10 cellular contexts compared by ENCODE assay signal in the genomic region with DNA sequence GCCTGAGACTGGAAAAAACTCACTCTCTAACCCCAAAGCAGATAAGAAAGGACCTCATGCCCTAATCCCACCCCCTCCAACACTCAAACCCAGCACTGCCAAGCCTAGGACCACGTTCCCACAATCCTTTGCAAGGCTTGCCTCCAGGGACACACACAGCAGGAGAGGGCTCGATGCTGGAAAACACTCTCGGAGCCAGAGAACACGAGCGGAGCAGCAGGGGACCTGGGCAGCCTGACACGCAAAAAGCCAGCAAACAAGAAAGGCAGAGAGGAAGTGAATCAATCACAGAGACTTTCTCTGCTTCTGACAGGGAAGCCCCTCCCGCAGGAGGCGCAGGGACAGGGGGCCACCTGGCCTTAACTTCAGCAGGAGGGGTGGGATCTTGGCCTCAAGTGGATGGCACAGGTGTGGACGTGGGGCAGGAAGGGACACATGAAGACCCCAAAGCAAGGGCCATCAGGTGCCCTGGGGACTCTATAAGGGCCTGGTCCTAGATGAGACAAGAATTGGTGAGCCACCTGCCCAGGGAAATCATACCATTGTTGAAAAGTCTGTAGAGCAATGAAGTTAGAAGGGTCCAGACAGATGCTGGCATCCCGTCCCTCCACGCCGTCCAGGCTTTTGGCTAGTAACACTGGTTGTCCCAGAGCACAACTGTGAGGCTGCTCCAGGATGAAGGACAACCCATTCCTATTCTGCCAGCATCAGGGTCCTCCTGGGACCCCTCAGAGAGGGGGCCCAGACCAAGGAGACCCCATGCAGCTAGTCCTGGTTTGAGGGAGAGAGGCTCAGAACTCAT. TPM values are rescaled to one million over a fixed set of nuclear protein-coding genes. Genes with fewer than 3 reads are reported as not detected.
DNase-seq lines count a peak whose midpoint lies in the region; ATAC-seq and TF ChIP-seq lines count a peak whose summit lies in the region.
"Had no signal": no experiment of that assay in that cellular context is flagged by ENCODE, and none has a peak within 500 bp of the region (broad histone marks: within the 10 kb centered on the region; RNA-seq: fewer than 3 reads in every experiment).

No MANE protein-coding gene starts in this region.

- ATAC-seq in stimulated activated memory B cell treated with anti-CD40 and anti-IgM and Interleukin-4, amounts not matched to agents 10 μg/mL and 1 μg/mL and 100 μg/mL, for 72 hours = no peak
- no peak for ATAC-seq in effector memory CD8-positive, alpha-beta T cell (replicated peaks)

- intact Hi-C loops in activated CD4-positive, alpha-beta T cell treated with anti-CD3 and anti-CD28 coated beads, Interleukin-2, amount 10 ng/mL, durations not matched to agents 24 days and 14 days (cut with micrococcal nuclease) = no loop called here
- intact Hi-C loops in left ventricle myocardium inferior (cut with micrococcal nuclease) = no loop called here

- H3K4me1 Mint-ChIP-seq in activated CD4-positive, alpha-beta T cell treated with anti-CD3 and anti-CD28 coated beads, Interleukin-2, amount 10 ng/mL, durations not matched to agents 24 days and 14 days = peaks cover 15% of the 10 kb centered on the region
- H3K4me1 Mint-ChIP-seq in stimulated activated memory B cell treated with anti-CD40 and anti-IgM and Interleukin-4, amounts not matched to agents 10 μg/mL and 1 μg/mL and 100 μg/mL, for 72 hours = peaks cover 39% of the 10 kb centered on the region
- peaks cover 7 to 8% of the 10 kb centered on the region in 2 donors for H3K4me1 Mint-ChIP-seq in effector memory CD8-positive, alpha-beta T cell (ENCODE audit: low read depth in 2 of 2)

- H3K4me3 Mint-ChIP-seq in activated CD4-positive, alpha-beta T cell treated with anti-CD3 and anti-CD28 coated beads, Interleukin-2, amount 10 ng/mL, durations not matched to agents 24 days and 14 days = peak overlapping the region; percentile 57
- H3K4me3 Mint-ChIP-seq in stimulated activated memory B cell treated with anti-CD40 and anti-IgM and Interleukin-4, amounts not matched to agents 10 μg/mL and 1 μg/mL and 100 μg/mL, for 72 hours = peak overlapping the region; percentile 60
- no peak overlapping the region for H3K4me3 Mint-ChIP-seq in effector memory CD8-positive, alpha-beta T cell

- H3K27me3 Mint-ChIP-seq in activated CD4-positive, alpha-beta T cell treated with anti-CD3 and anti-CD28 coated beads, Interleukin-2, amount 10 ng/mL, durations not matched to agents 24 days and 14 days = peaks cover 40% of the 10 kb centered on the region
- no peaks in the 10 kb centered on the region for H3K27me3 Mint-ChIP-seq in stimulated activated memory B cell treated with anti-CD40 and anti-IgM and Interleukin-4, amounts not matched to agents 10 μg/mL and 1 μg/mL and 100 μg/mL, for 72 hours
- H3K27me3 Mint-ChIP-seq in effector memory CD8-positive, alpha-beta T cell = peaks cover 53 to 74% of the 10 kb centered on the region in 2 donors

- H3K27me3 ChIP-seq in ectodermal cell (ENCODE audit: control insufficient read depth, insufficient read depth, low read length, poor library complexity, severe bottlenecking) (no peaks in the 10 kb centered on the region), left ventricle myocardium inferior (ENCODE audit: low read depth) (peaks cover 70% of the 10 kb centered on the region)
- H3K27me3 ChIP-seq: right atrium auricular region had no signal

- H3K27ac Mint-ChIP-seq in activated CD4-positive, alpha-beta T cell treated with anti-CD3 and anti-CD28 coated beads, Interleukin-2, amount 10 ng/mL, durations not matched to agents 24 days and 14 days = no peak overlapping the region
- H3K27ac Mint-ChIP-seq in stimulated activated memory B cell treated with anti-CD40 and anti-IgM and Interleukin-4, amounts not matched to agents 10 μg/mL and 1 μg/mL and 100 μg/mL, for 72 hours = peak overlapping the region; percentile 56
- H3K27ac Mint-ChIP-seq in effector memory CD8-positive, alpha-beta T cell = no peak overlapping the region

- 32 to 36% methylated on average over 12 of the region's 12 CpGs for WGBS in ectodermal cell, 2 experiments

- no peak for TF ChIP-seq CTCF in left ventricle myocardium inferior (IDR thresholded peaks at IDR 0.05; ENCODE audit: borderline replicate concordance)

- H3K9me3 ChIP-seq in ectodermal cell (ENCODE audit: control insufficient read depth, low read length) = no peaks in the 10 kb centered on the region
- H3K9me3 ChIP-seq in left ventricle myocardium inferior (replicated peaks) = no peaks in the 10 kb centered on the region
- H3K9me3 ChIP-seq: right atrium auricular region, SJSA1 had no signal

- H3K9me3 Mint-ChIP-seq in activated CD4-positive, alpha-beta T cell treated with anti-CD3 and anti-CD28 coated beads, Interleukin-2, amount 10 ng/mL, durations not matched to agents 24 days and 14 days = no peaks in the 10 kb centered on the region
- H3K9me3 Mint-ChIP-seq in stimulated activated memory B cell treated with anti-CD40 and anti-IgM and Interleukin-4, amounts not matched to agents 10 μg/mL and 1 μg/mL and 100 μg/mL, for 72 hours = no peaks in the 10 kb centered on the region
- H3K9me3 Mint-ChIP-seq in effector memory CD8-positive, alpha-beta T cell = no peaks in the 10 kb centered on the region

- H3K4me1 ChIP-seq in ectodermal cell (ENCODE audit: control insufficient read depth, insufficient read depth, low read length) = peaks cover 35% of the 10 kb centered on the region
- H3K4me1 ChIP-seq in left ventricle myocardium inferior = peaks cover 26% of the 10 kb centered on the region

- H3K27ac ChIP-seq in ectodermal cell (ENCODE audit: insufficient read depth, low read depth, low read length, poor library complexity, severe bottlenecking) (no peak overlapping the region), left ventricle myocardium inferior (replicated peaks) (no peak overlapping the region)
- H3K27ac ChIP-seq: right atrium auricular region, SJSA1 had no signal

- H3K36me3 Mint-ChIP-seq in activated CD4-positive, alpha-beta T cell treated with anti-CD3 and anti-CD28 coated beads, Interleukin-2, amount 10 ng/mL, durations not matched to agents 24 days and 14 days (ENCODE audit: low read depth) = peaks cover 3% of the 10 kb centered on the region
- no peaks in the 10 kb centered on the region for H3K36me3 Mint-ChIP-seq in stimulated activated memory B cell treated with anti-CD40 and anti-IgM and Interleukin-4, amounts not matched to agents 10 μg/mL and 1 μg/mL and 100 μg/mL, for 72 hours
- no peaks in the 10 kb centered on the region for H3K36me3 Mint-ChIP-seq in effector memory CD8-positive, alpha-beta T cell (ENCODE audit: insufficient read depth)

- H3K4me3 ChIP-seq in ectodermal cell (ENCODE audit: insufficient read depth, low read depth, low read length) = peak overlapping the region; percentile 85
- no peak overlapping the region for H3K4me3 ChIP-seq in left ventricle myocardium inferior
- H3K4me3 ChIP-seq: SJSA1 had no signal

- DNase-seq in activated CD4-positive, alpha-beta T cell treated with anti-CD3 and anti-CD28 coated beads, Interleukin-2, amount 10 ng/mL, durations not matched to agents 24 days and 14 days = no peak
- no peak for DNase-seq in activated CD4-positive, alpha-beta T cell treated with anti-CD3 and anti-CD28 coated beads for 1 hour
- DNase-seq in NCI-H2171 (lab: John Stamatoyannopoulos, UW) (peak; percentile 27), NCI-H510A (lab: John Stamatoyannopoulos, UW) (no peak), left ventricle myocardium inferior (no peak)
- no peak for DNase-seq in effector memory CD8-positive, alpha-beta T cell

- no peaks in the 10 kb centered on the region for H3K36me3 ChIP-seq in ectodermal cell (ENCODE audit: control insufficient read depth, insufficient read depth, low read length)
- H3K36me3 ChIP-seq in left ventricle myocardium inferior = no peaks in the 10 kb centered on the region
- H3K36me3 ChIP-seq: right atrium auricular region, SJSA1 had no signal

RNA-seq across cellular contexts. Expression of gene SDK2, which starts 2.3 kb away (rescaled TPM):
- 0.42 and 0.52 TPM in 2 replicates for total RNA-seq in activated CD4-positive, alpha-beta T cell treated with anti-CD3 and anti-CD28 coated beads, Interleukin-2, amount 10 ng/mL, durations not matched to agents 24 days and 14 days
- polyA plus RNA-seq in ectodermal cell (2013, experiment 1 of 4) = 74.5 TPM
- 103 TPM for polyA plus RNA-seq in ectodermal cell (2013, experiment 2 of 4)
- 77.4 TPM for polyA plus RNA-seq in ectodermal cell (2013, experiment 3 of 4)
- 93.6 TPM for polyA plus RNA-seq in ectodermal cell (2013, experiment 4 of 4)
- total RNA-seq in left ventricle myocardium inferior = 2.2 TPM

Comparison
In these comparisons a context has a peak if more than half of its experiments do, and no peak if none do; other contexts are left out.
1. H3K4me3 Mint-ChIP-seq: peak in activated CD4-positive, alpha-beta T cell treated with anti-CD3 and anti-CD28 coated beads, Interleukin-2, amount 10 ng/mL, durations not matched to agents 24 days and 14 days (single experiment) and stimulated activated memory B cell treated with anti-CD40 and anti-IgM and Interleukin-4, amounts not matched to agents 10 μg/mL and 1 μg/mL and 100 μg/mL, for 72 hours (single experiment); none in effector memory CD8-positive, alpha-beta T cell (0 of 2).